ENCODE assay signal across 16 cellular contexts in genomic region chr4:156321203-156321602, GRCh38.
A peak's percentile ranks its signal among the peaks of the same experiment; 100 is the strongest.
DNase-seq lines count a peak whose midpoint lies in the region; ATAC-seq and TF ChIP-seq lines count a peak whose summit lies in the region.
"Had no signal": no experiment of that assay in that cellular context is flagged by ENCODE, and none has a peak within 500 bp of the region (broad histone marks: within the 10 kb centered on the region; RNA-seq: fewer than 3 reads in every experiment).

No MANE protein-coding gene starts in this region.

- H3K9ac ChIP-seq in Karpas-422 (ENCODE audit: low read length): no peak overlapping the region
- H3K9ac ChIP-seq: BLaER1, parathyroid adenoma had no signal

- no peaks in the 10 kb centered on the region for H4K20me1 ChIP-seq in Karpas-422 (ENCODE audit: insufficient read depth, low read depth, low read length)
- H4K20me1 ChIP-seq: BLaER1 had no signal

- no peak overlapping the region for H3K4me2 ChIP-seq in Karpas-422 (ENCODE audit: low read depth, low read length, poor library complexity, severe bottlenecking)
- H3K4me2 ChIP-seq: BLaER1 had no signal

- H3K4me3 ChIP-seq in choroid plexus epithelial cell (ENCODE audit: low read depth, low read length) (no peak overlapping the region), Karpas-422 (ENCODE audit: low read length) (no peak overlapping the region)
- H3K4me3 ChIP-seq: BLaER1 had no signal

- H3K4me1 ChIP-seq in Karpas-422 (ENCODE audit: low read length): no peaks in the 10 kb centered on the region
- H3K4me1 ChIP-seq: BLaER1, parathyroid adenoma had no signal

- ATAC-seq in Right ventricle myocardium inferior: no peak

- DNase-seq in AG20443 (ENCODE audit: low spot score) (peak; percentile 30), M059J (ENCODE audit: low read depth) (peak; percentile 79), choroid plexus epithelial cell (ENCODE audit: low read depth) (peak; percentile 93), myocyte (ENCODE audit: low read depth) (peak; percentile 61), D341Med (ENCODE audit: low spot score) (no peak), Karpas-422 (no peak), Right ventricle myocardium inferior (ENCODE audit: missing footprints) (no peak), SKM-1 (lab: John Stamatoyannopoulos, UW; ENCODE audit: unreplicated experiment) (no peak)
- DNase-seq: activated naive CD4-positive, alpha-beta T cell treated with Interleukin-2 at 50 U/mL for 16 hours; cerebellar nuclear complex; erythroblast; NCI-H187 treated with DMSO at 0.1 percent for 48 hours; NCI-H82; SIG-M5 had no signal

- no peaks in the 10 kb centered on the region for H3K36me3 ChIP-seq in Karpas-422 (ENCODE audit: insufficient read depth, low read length)
- H3K36me3 ChIP-seq: BLaER1 had no signal

- intact Hi-C loops in Right ventricle myocardium inferior (cut with DNase I): no loop called here

- no peaks in the 10 kb centered on the region for H3K9me2 ChIP-seq in Karpas-422 (replicated peaks; ENCODE audit: insufficient read depth, low read length)

- H3K9me3 ChIP-seq in Karpas-422 (ENCODE audit: low read length): no peaks in the 10 kb centered on the region

- no peaks in the 10 kb centered on the region for H3K27me3 ChIP-seq in Karpas-422 (ENCODE audit: low read length)
- H3K27me3 ChIP-seq: BLaER1 had no signal

- TF ChIP-seq CTCF in choroid plexus epithelial cell (conservative IDR thresholded peaks at IDR 0.05; ENCODE audit: low read depth, low read length): no peak

- H3K79me2 ChIP-seq in Karpas-422 (ENCODE audit: low read length): no peaks in the 10 kb centered on the region
- H3K79me2 ChIP-seq: parathyroid adenoma had no signal

- H2AFZ ChIP-seq in Karpas-422 (ENCODE audit: low read length): no peak overlapping the region
- H2AFZ ChIP-seq: parathyroid adenoma had no signal

- H3K27ac ChIP-seq in Karpas-422 (ENCODE audit: low read length): no peak overlapping the region
- H3K27ac ChIP-seq: BLaER1, parathyroid adenoma had no signal

Comparison
In these comparisons a context has a peak if more than half of its experiments do, and no peak if none do; other contexts are left out.
1. DNase-seq: peak in AG20443 (single experiment), M059J (single experiment), choroid plexus epithelial cell (single experiment) and myocyte (single experiment); none in D341Med (single experiment), Karpas-422 (single experiment), Right ventricle myocardium inferior (single experiment) and SKM-1 (single experiment).